Comparison of ENCODE assay signal across 8 cellular contexts in genomic region chr6:5143625-5144311, GRCh38. TPM values are rescaled to one million over a fixed set of nuclear protein-coding genes. Genes with fewer than 3 reads are reported as not detected.
DNase-seq lines count a peak whose midpoint lies in the region; ATAC-seq, FAIRE-seq and TF ChIP-seq lines count a peak whose summit lies in the region.

No MANE protein-coding gene starts in this region.

- H3K4me3 ChIP-seq in NB4 (ENCODE audit: low read depth, low read length) (peak overlapping the region; percentile 51), gastroesophageal sphincter (no peak overlapping the region), pancreas (no peak overlapping the region), tibial artery (no peak overlapping the region)

- TF ChIP-seq CTCF in NB4 (IDR thresholded peaks at IDR 0.05; ENCODE audit: low read depth, low read length) (peak; percentile 87), gastroesophageal sphincter (IDR thresholded peaks at IDR 0.05) (peak; percentile 73 to 92 (median 86)), pancreas (IDR thresholded peaks at IDR 0.05) (peak; percentile 62 to 81 (median 70)), tibial artery (IDR thresholded peaks at IDR 0.05) (peak; percentile 87 to 92)

- WGBS in gastroesophageal sphincter (ENCODE audit: low coverage in 1 of 2), 2 donors: 14 to 40% methylated on average over 6 to 8 of the region's 9 CpGs
- WGBS in pancreas, 2 donors: 42 to 43% methylated on average over 9 of the region's 9 CpGs

- no peaks in the 10 kb centered on the region for H3K9me3 ChIP-seq in gastroesophageal sphincter
- no peaks in the 10 kb centered on the region for H3K9me3 ChIP-seq in pancreas
- H3K9me3 ChIP-seq in tibial artery: no peaks in the 10 kb centered on the region

- intact Hi-C loops in pancreas (cut with DNase I) (loop anchor here in 1 of 3 donors (10.0 kb wide), 2 partner anchors 161 to 251 kb away; no protein-coding TSS in a partner anchor), tibial artery (cut with DNase I; ENCODE audit: low total_unique reads) (loop anchor here (10.0 kb wide), 2 partner anchors 71 to 1401 kb away; no protein-coding TSS in a partner anchor)

- TF ChIP-seq POLR2A in NB4 (IDR thresholded peaks at IDR 0.05; ENCODE audit: extremely low read depth, insufficient read length) (no peak), gastroesophageal sphincter (IDR thresholded peaks at IDR 0.05) (no peak)

- no peaks in the 10 kb centered on the region for H3K27me3 ChIP-seq in gastroesophageal sphincter
- H3K27me3 ChIP-seq in pancreas: no peaks in the 10 kb centered on the region
- H3K27me3 ChIP-seq in tibial artery: no peaks in the 10 kb centered on the region

- FAIRE-seq in A204.1 (lab: Jason Lieb, UNC): peak; percentile 54
- FAIRE-seq in pancreas (lab: Jason Lieb, UNC): no peak

- H3K27ac ChIP-seq in gastroesophageal sphincter (no peak overlapping the region), pancreas (no peak overlapping the region), tibial artery (no peak overlapping the region)

- H3K36me3 ChIP-seq in gastroesophageal sphincter (no peaks in the 10 kb centered on the region), pancreas (no peaks in the 10 kb centered on the region), tibial artery (no peaks in the 10 kb centered on the region)

- ATAC-seq in GM19035 (IDR thresholded peaks at IDR 0.05; ENCODE audit: unreplicated experiment) (peak; percentile 50), gastroesophageal sphincter (peak; percentile 70), pancreas (peak; percentile 67 to 94 (median 93))

- H3K4me1 ChIP-seq in gastroesophageal sphincter: peaks cover 0 to 8% (median 0%) of the 10 kb centered on the region in 3 donors
- no peaks in the 10 kb centered on the region for H3K4me1 ChIP-seq in pancreas
- H3K4me1 ChIP-seq in tibial artery: no peaks in the 10 kb centered on the region

- DNase-seq in NB4 (ENCODE audit: low read depth) (peak; percentile 88), SIG-M5 treated with dmso at 0.1 percent for 504 hours (lab: John Stamatoyannopoulos, UW; ENCODE audit: unreplicated experiment) (peak; percentile 73), pancreas (peak; percentile 48 to 93 (median 82)), tibial artery (peak; percentile 86 to 89)
- DNase-seq in activated effector memory CD4-positive, alpha-beta T cell treated with anti-CD3 and anti-CD28 coated beads, Interleukin-2, amount 50 U/mL, for 16 hours: peak; percentile 93

- no peak for TF ChIP-seq EP300 in gastroesophageal sphincter (IDR thresholded peaks at IDR 0.05)

RNA-seq across cellular contexts. Expression of gene PPP1R3G, which starts 58.6 kb away (rescaled TPM):
- total RNA-seq in gastroesophageal sphincter (10 to 100 TPM in 1 of 4 donors, 1 to 10 TPM in 3; 2.2 to 11.8 (median 5.7) TPM), pancreas (under 1 TPM in 4 of 6 donors, not detected in 2; 0.04 to 0.24 (median 0.07) TPM)
- under 1 TPM; 0.08 to 0.09 TPM for polyA plus RNA-seq in pancreas
